ENCODE assay signal across 25 cellular contexts in the genomic region with DNA sequence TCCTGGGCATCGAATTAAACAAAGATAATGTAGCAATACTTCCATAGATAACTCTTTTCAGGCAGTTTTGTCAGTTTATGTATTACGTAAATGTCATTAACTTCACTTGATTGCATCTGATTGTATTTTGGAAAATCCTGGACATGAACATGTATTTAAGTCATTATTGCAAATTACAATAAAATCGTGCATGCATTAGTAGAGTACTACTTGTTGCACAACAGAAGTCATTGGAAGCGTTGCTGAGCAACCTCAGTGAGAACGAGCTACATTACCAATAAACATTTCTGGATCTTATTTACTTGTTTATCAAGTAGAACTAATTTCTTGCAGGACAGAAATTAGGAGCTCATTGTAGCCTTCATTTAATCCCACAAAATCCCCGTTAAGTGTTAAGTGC.
"Had no signal": no experiment of that assay in that cellular context is flagged by ENCODE, and none has a peak within 500 bp of the region (broad histone marks: within the 10 kb centered on the region; RNA-seq: fewer than 3 reads in every experiment).

No MANE protein-coding gene starts in this region.

- H3K4me2 ChIP-seq: smooth muscle cell had no signal

- ATAC-seq: effector memory CD8-positive, alpha-beta T cell; gastrocnemius medialis; left ventricle myocardium superior; lower lobe of right lung; naive thymus-derived CD8-positive, alpha-beta T cell; pancreas; sciatic nerve; stimulated activated naive CD8-positive, alpha-beta T cell treated with anti-CD3 and anti-CD28 coated beads, Interleukin-15, amount 100 ng/mL, for 72 hours; upper lobe of right lung had no signal

- H3K36me3 ChIP-seq: pancreas, uterus had no signal

- H3K27me3 Mint-ChIP-seq: effector memory CD8-positive, alpha-beta T cell; naive thymus-derived CD8-positive, alpha-beta T cell; stimulated activated naive CD8-positive, alpha-beta T cell treated with anti-CD3 and anti-CD28 coated beads, Interleukin-15, amount 100 ng/mL, for 72 hours had no signal

- H3K27ac ChIP-seq: esophagus squamous epithelium, gastrocnemius medialis, lower lobe of right lung, neutrophil, pancreas, suprapubic skin, transverse colon, upper lobe of right lung, uterus had no signal

- DNase-seq: cortex of kidney; effector memory CD8-positive, alpha-beta T cell; erythroblast; esophagus squamous epithelium; foreskin fibroblast; gastrocnemius medialis; left ventricle myocardium superior; lower lobe of right lung; naive thymus-derived CD8-positive, alpha-beta T cell; stimulated activated CD4-positive, alpha-beta T cell treated with anti-CD3 and anti-CD28 coated beads, Interleukin-12 subunit alpha, Interleukin-12 subunit beta, amount 100 ng/mL, for 4 hours; stimulated activated CD4-positive, alpha-beta T cell treated with anti-CD3 and anti-CD28 coated beads, Interleukin-1b, Interleukin-23, amount 100 ng/mL, for 48 hours; stimulated activated CD4-positive, alpha-beta T cell treated with anti-CD3 and anti-CD28 coated beads, Interleukin-4, amount 100 ng/mL, for 1 hour; stimulated activated CD8-positive, alpha-beta memory T cell treated with anti-CD3 and anti-CD28 coated beads, Interleukin-4, amount 100 ng/mL, for 48 hours; stimulated activated naive CD4-positive, alpha-beta T cell; stimulated activated naive CD8-positive, alpha-beta T cell treated with anti-CD3 and anti-CD28 coated beads, Interleukin-15, amount 100 ng/mL, for 72 hours; transverse colon; upper lobe of right lung; uterus had no signal

- H3K27ac Mint-ChIP-seq: effector memory CD8-positive, alpha-beta T cell; stimulated activated naive CD8-positive, alpha-beta T cell treated with anti-CD3 and anti-CD28 coated beads, Interleukin-15, amount 100 ng/mL, for 72 hours had no signal

- H3K9me3 ChIP-seq: esophagus squamous epithelium, gastrocnemius medialis, lower lobe of right lung, neutrophil, pancreas, suprapubic skin, transverse colon, upper lobe of right lung, uterus had no signal

- H3K4me3 Mint-ChIP-seq: effector memory CD8-positive, alpha-beta T cell; naive thymus-derived CD8-positive, alpha-beta T cell; stimulated activated naive CD8-positive, alpha-beta T cell treated with anti-CD3 and anti-CD28 coated beads, Interleukin-15, amount 100 ng/mL, for 72 hours had no signal

- H3K27me3 ChIP-seq: esophagus squamous epithelium, gastrocnemius medialis, neutrophil, pancreas, suprapubic skin, transverse colon, upper lobe of right lung, uterus had no signal

- FAIRE-seq: endometrium, keratinocyte, pancreas had no signal

- H3K9me3 Mint-ChIP-seq: effector memory CD8-positive, alpha-beta T cell; naive thymus-derived CD8-positive, alpha-beta T cell; stimulated activated naive CD8-positive, alpha-beta T cell treated with anti-CD3 and anti-CD28 coated beads, Interleukin-15, amount 100 ng/mL, for 72 hours had no signal

- H3K4me3 ChIP-seq: esophagus squamous epithelium, gastrocnemius medialis, lower lobe of right lung, pancreas, smooth muscle cell, suprapubic skin, transverse colon, upper lobe of right lung, uterus had no signal
